1 cellular context compared by ENCODE assay signal in genomic region chrX:130114141-130114561, GRCh38.
TF ChIP-seq lines count a peak whose summit lies in the region.

No MANE protein-coding gene starts in this region.

TF ChIP-seq in endothelial cell of umbilical vein, 7 proteins besides CTCF, POLR2A, EP300 and RAD21:
- TF ChIP-seq FOS (IDR thresholded peaks at IDR 0.05; ENCODE audit: borderline replicate concordance, insufficient read depth, low read length) (peak; percentile 53), POLR2AphosphoS5 (IDR thresholded peaks at IDR 0.05; ENCODE audit: insufficient read depth, low read depth, low read length) (no peak), JUN (IDR thresholded peaks at IDR 0.05; ENCODE audit: borderline replicate concordance, insufficient read depth, insufficient read length, low read depth) (no peak)
